Comparison of ENCODE assay signal across 20 cellular contexts in genomic region chr5:146229222-146229621, GRCh38. TPM values are rescaled to one million over a fixed set of nuclear protein-coding genes. Genes with fewer than 3 reads are reported as not detected.
DNase-seq lines count a peak whose midpoint lies in the region; ATAC-seq and TF ChIP-seq lines count a peak whose summit lies in the region.
"Had no signal": no experiment of that assay in that cellular context is flagged by ENCODE, and none has a peak within 500 bp of the region (broad histone marks: within the 10 kb centered on the region; RNA-seq: fewer than 3 reads in every experiment).

No MANE protein-coding gene starts in this region.

- H3K9me3 ChIP-seq in HEK293 (ENCODE audit: control insufficient read depth, insufficient read depth, low read depth, low read length) (no peaks in the 10 kb centered on the region), Karpas-422 (ENCODE audit: low read length) (no peaks in the 10 kb centered on the region)
- H3K9me3 ChIP-seq: BE2C, HAP-1 had no signal

- peaks cover 90% of the 10 kb centered on the region for H3K36me3 Mint-ChIP-seq in activated T-cell treated with anti-CD3 and anti-CD28 coated beads, Interleukin-2, amount 50 U/mL, for 24 hours (ENCODE audit: low read depth)
- H3K36me3 Mint-ChIP-seq in stimulated activated effector memory CD8-positive, alpha-beta T cell treated with anti-CD3 and anti-CD28 coated beads, Interleukin-12 subunit alpha, Interleukin-12 subunit beta, amount 100 ng/mL, for 72 hours, result peaks cover 100% of the 10 kb centered on the region

- no peak overlapping the region for H3K4me3 Mint-ChIP-seq in activated T-cell treated with anti-CD3 and anti-CD28 coated beads, Interleukin-2, amount 50 U/mL, for 24 hours
- H3K4me3 Mint-ChIP-seq in stimulated activated effector memory CD8-positive, alpha-beta T cell treated with anti-CD3 and anti-CD28 coated beads, Interleukin-12 subunit alpha, Interleukin-12 subunit beta, amount 100 ng/mL, for 72 hours, result no peak overlapping the region
- H3K4me3 Mint-ChIP-seq: CD8-positive, alpha-beta memory T cell had no signal

- H3K9me2 ChIP-seq in Karpas-422 (replicated peaks; ENCODE audit: insufficient read depth, low read length), result no peaks in the 10 kb centered on the region

- no peak for TF ChIP-seq CTCF in HEK293 (tag by site-specific recombination; IDR thresholded peaks at IDR 0.05)

- H3K4me1 ChIP-seq in HEK293 (ENCODE audit: control insufficient read depth, insufficient read depth, low read length) (no peaks in the 10 kb centered on the region), Karpas-422 (ENCODE audit: low read length) (peaks cover 8% of the 10 kb centered on the region)
- H3K4me1 ChIP-seq: BE2C, HAP-1 had no signal

- peak overlapping the region; percentile 7 for H3K27ac Mint-ChIP-seq in activated T-cell treated with anti-CD3 and anti-CD28 coated beads, Interleukin-2, amount 50 U/mL, for 24 hours
- H3K27ac Mint-ChIP-seq in stimulated activated effector memory CD8-positive, alpha-beta T cell treated with anti-CD3 and anti-CD28 coated beads, Interleukin-12 subunit alpha, Interleukin-12 subunit beta, amount 100 ng/mL, for 72 hours, result peak overlapping the region; percentile 7
- H3K27ac Mint-ChIP-seq: CD4-positive, CD25-positive, alpha-beta regulatory T cell had no signal

- H3K27me3 ChIP-seq in Karpas-422 (ENCODE audit: low read length), result no peaks in the 10 kb centered on the region
- H3K27me3 ChIP-seq: BE2C had no signal

- POLR2A ChIA-PET in HEK293 (lab: Yijun Ruan, JAX), result interaction anchor here (1.1 kb wide), 1 partner anchor 8 kb away, joined by 4 read pairs; no protein-coding TSS in a partner anchor

- no peak overlapping the region for H3K27ac ChIP-seq in HEK293 (ENCODE audit: extremely low read depth, low read depth, low read length)
- 0 out of 2 replicates have a peak overlapping the region, but pooled peaks have one; percentile 22 for H3K27ac ChIP-seq in Karpas-422 (ENCODE audit: low read length)
- H3K27ac ChIP-seq: GM23248, HL-60 had no signal

- no peak for ATAC-seq in stimulated activated effector memory CD8-positive, alpha-beta T cell treated with anti-CD3 and anti-CD28 coated beads, Interleukin-12 subunit alpha, Interleukin-12 subunit beta, amount 100 ng/mL, for 72 hours
- ATAC-seq: GM12878 had no signal

- H2AFZ ChIP-seq in Karpas-422 (ENCODE audit: low read length), result no peak overlapping the region
- H2AFZ ChIP-seq: GM23248 had no signal

- no peaks in the 10 kb centered on the region for H3K9me3 Mint-ChIP-seq in activated T-cell treated with anti-CD3 and anti-CD28 coated beads, Interleukin-2, amount 50 U/mL, for 24 hours
- no peaks in the 10 kb centered on the region for H3K9me3 Mint-ChIP-seq in stimulated activated effector memory CD8-positive, alpha-beta T cell treated with anti-CD3 and anti-CD28 coated beads, Interleukin-12 subunit alpha, Interleukin-12 subunit beta, amount 100 ng/mL, for 72 hours
- H3K9me3 Mint-ChIP-seq: CD4-positive, CD25-positive, alpha-beta regulatory T cell; CD8-positive, alpha-beta memory T cell had no signal

- no peak overlapping the region for H3K9ac ChIP-seq in Karpas-422 (ENCODE audit: low read length)
- H3K9ac ChIP-seq: GM23248 had no signal

- H3K36me3 ChIP-seq in HEK293 (ENCODE audit: control insufficient read depth in 2 of 2, insufficient read depth in 1 of 2, low read length in 2 of 2), result peaks cover 66 to 73% of the 10 kb centered on the region in 2 experiments
- H3K36me3 ChIP-seq in Karpas-422 (ENCODE audit: insufficient read depth, low read length), result peaks cover 44% of the 10 kb centered on the region

- no peak overlapping the region for H3K4me3 ChIP-seq in HEK293 (ENCODE audit: low read depth, low read length)
- no peak overlapping the region for H3K4me3 ChIP-seq in Karpas-422 (ENCODE audit: low read length)
- H3K4me3 ChIP-seq: GM12878, GM23248, HAP-1 had no signal

- H4K20me1 ChIP-seq in Karpas-422 (ENCODE audit: insufficient read depth, low read depth, low read length), result no peaks in the 10 kb centered on the region

- H3K79me2 ChIP-seq in Karpas-422 (ENCODE audit: low read length), result peaks cover 78% of the 10 kb centered on the region

- H3K27me3 Mint-ChIP-seq in activated T-cell treated with anti-CD3 and anti-CD28 coated beads, Interleukin-2, amount 50 U/mL, for 24 hours, result no peaks in the 10 kb centered on the region
- H3K27me3 Mint-ChIP-seq: CD4-positive, CD25-positive, alpha-beta regulatory T cell; CD8-positive, alpha-beta memory T cell had no signal

- H3K4me2 ChIP-seq in Karpas-422 (ENCODE audit: low read depth, low read length, poor library complexity, severe bottlenecking), result no peak overlapping the region

- no peak for DNase-seq in activated T-cell treated with anti-CD3 and anti-CD28 coated beads, Interleukin-2, amount 50 U/mL, for 24 hours
- no peak for DNase-seq in activated T-cell treated with anti-CD3 and anti-CD28 coated beads, Interleukin-2, amount 50 U/mL, for 48 hours
- DNase-seq in Karpas-422 (no peak), NCI-H2171 (lab: John Stamatoyannopoulos, UW) (no peak)
- DNase-seq in stimulated activated effector memory CD8-positive, alpha-beta T cell treated with anti-CD3 and anti-CD28 coated beads, Interleukin-12 subunit alpha, Interleukin-12 subunit beta, amount 100 ng/mL, for 72 hours (ENCODE audit: low spot score in 2 of 2), result no peak
- DNase-seq: ACHN; BE2C; C1 segment of cervical spinal cord; CD4-positive, CD25-positive, alpha-beta regulatory T cell; CD8-positive, alpha-beta memory T cell; COR-L47; DMS 273 treated with DMSO at 0.1 percent for 48 hours; DMS53; DND-41; EL; GM23248 had no signal

- H3K4me1 Mint-ChIP-seq in activated T-cell treated with anti-CD3 and anti-CD28 coated beads, Interleukin-2, amount 50 U/mL, for 24 hours (ENCODE audit: low read depth), result peaks cover 3% of the 10 kb centered on the region
- H3K4me1 Mint-ChIP-seq in stimulated activated effector memory CD8-positive, alpha-beta T cell treated with anti-CD3 and anti-CD28 coated beads, Interleukin-12 subunit alpha, Interleukin-12 subunit beta, amount 100 ng/mL, for 72 hours, result no peaks in the 10 kb centered on the region

- CTCF ChIA-PET in HEK293 (lab: Yijun Ruan, JAX), result interaction anchor here (0.6 kb wide), 1 partner anchor 9 kb away, joined by 3 read pairs; no protein-coding TSS in a partner anchor

TF ChIP-seq in HEK293, 187 proteins besides CTCF, POLR2A, EP300 and RAD21 (continues in another document):
- TF ChIP-seq ZBTB26 (tag by site-specific recombination; optimal IDR thresholded peaks at IDR 0.05) (no peak), PRDM10 (tag by site-specific recombination; IDR thresholded peaks at IDR 0.05) (peak; percentile 54), YY2 (tag by site-specific recombination; IDR thresholded peaks at IDR 0.05) (no peak), ZNF169 (tag by site-specific recombination; IDR thresholded peaks at IDR 0.05) (no peak), KLF17 (tag by site-specific recombination; IDR thresholded peaks at IDR 0.05) (no peak)

RNA-seq across cellular contexts. Expression of gene RBM27, which starts 25.8 kb away (rescaled TPM):
- 14.8 and 24.8 TPM in 2 replicates for total RNA-seq in Karpas-422 (2014; rRNA removed; shearing (Covaris generic); ENCODE audit: low replicate concordance)

RNA-seq across cellular contexts. Expression of gene LARS1, which starts 46.8 kb away (rescaled TPM):
- 168 and 172 TPM in 2 replicates for total RNA-seq in Karpas-422 (2014; rRNA removed; shearing (Covaris generic); ENCODE audit: low replicate concordance)
